20 cellular contexts compared by ENCODE assay signal in the genomic region with DNA sequence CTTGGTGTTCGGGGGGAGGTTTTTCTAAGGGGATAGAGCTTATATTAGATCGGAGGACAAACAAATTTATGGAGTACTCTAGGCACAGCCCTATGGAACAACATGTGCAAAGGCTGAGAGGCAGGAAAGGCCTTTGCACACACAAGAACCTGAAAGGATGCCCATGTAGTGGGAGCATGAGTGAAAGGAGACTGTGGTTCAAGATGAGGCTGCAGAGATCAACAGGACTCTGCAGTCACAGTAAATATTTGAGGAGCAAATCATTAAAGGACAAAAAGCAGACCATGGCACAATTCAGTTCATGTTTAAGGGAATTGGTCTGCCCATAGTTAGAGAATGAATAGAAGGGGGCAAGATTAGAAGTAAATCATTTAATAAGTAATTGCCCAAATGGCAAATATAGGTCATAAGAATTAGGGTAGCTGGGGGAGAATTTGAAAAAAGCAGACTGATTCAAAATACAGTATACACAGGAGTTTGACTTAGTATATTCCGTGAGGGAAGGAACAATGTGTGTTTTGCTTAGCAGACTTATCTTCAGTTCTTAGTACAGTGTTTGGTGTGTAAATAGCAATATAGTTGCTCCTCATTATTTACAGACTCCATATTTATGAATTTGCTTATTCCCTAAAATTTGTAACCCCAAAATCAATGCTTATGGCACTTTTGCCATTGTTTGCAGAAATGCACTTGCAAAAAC.
DNase-seq lines count a peak whose midpoint lies in the region; ATAC-seq, FAIRE-seq and TF ChIP-seq lines count a peak whose summit lies in the region.
"Had no signal": no experiment of that assay in that cellular context is flagged by ENCODE, and none has a peak within 500 bp of the region (broad histone marks: within the 10 kb centered on the region; RNA-seq: fewer than 3 reads in every experiment).

No MANE protein-coding gene starts in this region.

- peaks cover 0 to 25% (median 16%) of the 10 kb centered on the region in 4 donors for H3K4me1 ChIP-seq in liver (ENCODE audit: control insufficient read depth in 4 of 4, insufficient read depth in 4 of 4, low read length in 3 of 4)
- H3K4me1 ChIP-seq in HepG2 (ENCODE audit: insufficient read depth, low read length), result no peaks in the 10 kb centered on the region
- H3K4me1 ChIP-seq in prostate gland (replicated peaks), result no peaks in the 10 kb centered on the region
- H3K4me1 ChIP-seq: BLaER1, Caco-2 had no signal

- H3K27me3 ChIP-seq in liver (ENCODE audit: control insufficient read depth in 4 of 4, insufficient read depth in 4 of 4, low read length in 3 of 4), result no peaks in the 10 kb centered on the region
- no peaks in the 10 kb centered on the region for H3K27me3 ChIP-seq in HepG2 (ENCODE audit: control insufficient read depth in 1 of 2, insufficient read depth in 2 of 2, low read length in 2 of 2)
- H3K27me3 ChIP-seq in prostate gland (replicated peaks; ENCODE audit: insufficient read depth), result peaks cover 5% of the 10 kb centered on the region
- H3K27me3 ChIP-seq: BLaER1 had no signal

- in situ Hi-C loops in HepG2 (cut with HindIII; ENCODE audit: extremely low pct_ligation_motif_present, low pct_unique_long_range_greater_than_20kb), result no loop called here

- no peak overlapping the region for H2AFZ ChIP-seq in HepG2 (ENCODE audit: low read length)

- no peak for FAIRE-seq in HepG2 (lab: Jason Lieb, UNC)
- FAIRE-seq: A204.1, G401.6, GM12892, H54 had no signal

- no peak overlapping the region for H3K4me3 ChIP-seq in liver (ENCODE audit: low read depth in 1 of 3, low read length in 3 of 3)
- no peak overlapping the region for H3K4me3 ChIP-seq in HepG2 (replicated peaks in 1 of 3; ENCODE audit: insufficient read depth in 1 of 3, low read depth in 2 of 3, low read length in 3 of 3)
- no peak overlapping the region for H3K4me3 ChIP-seq in prostate gland
- H3K4me3 ChIP-seq: BLaER1, HAP-1 had no signal

- BruUV-seq in HepG2 (replicated peaks; lab: Mats Ljungman, UMichigan), result no TSS peak

- POLR2A ChIA-PET in HepG2 (lab: Yijun Ruan, JAX), result no interaction called here

- ATAC-seq in HepG2 (no peak), left lobe of liver (peak; percentile 90), GM18520 (IDR thresholded peaks at IDR 0.05; ENCODE audit: unreplicated experiment) (no peak), GM19397 (IDR thresholded peaks at IDR 0.05; ENCODE audit: unreplicated experiment) (no peak)
- ATAC-seq: CD8-positive, alpha-beta T cell had no signal

- 35% methylated on average over 3 of the region's 3 CpGs for WGBS in liver
- 3% methylated on average over 3 of the region's 3 CpGs for WGBS in HepG2 (ENCODE audit: low lambda C conversion rate)
- 48% methylated on average over 3 of the region's 3 CpGs for WGBS in prostate gland

- no peak overlapping the region for H3K4me2 ChIP-seq in HepG2 (ENCODE audit: low read depth, low read length)
- H3K4me2 ChIP-seq: BLaER1 had no signal

- peak; percentile 19 to 37 for TF ChIP-seq RAD21 in liver (IDR thresholded peaks at IDR 0.05)
- TF ChIP-seq RAD21 in HepG2 (CRISPR knock-in tag; IDR thresholded peaks at IDR 0.05), result no peak

- no peaks in the 10 kb centered on the region for H3K9me3 ChIP-seq in liver (ENCODE audit: control insufficient read depth in 4 of 4, low read length in 3 of 4)
- no peaks in the 10 kb centered on the region for H3K9me3 ChIP-seq in HepG2 (ENCODE audit: low read length)
- no peaks in the 10 kb centered on the region for H3K9me3 ChIP-seq in prostate gland
- H3K9me3 ChIP-seq: BLaER1, Caco-2, HAP-1 had no signal

- intact Hi-C loops in HepG2 (cut with micrococcal nuclease; ENCODE audit: unreplicated experiment), result no loop called here
- intact Hi-C loops in prostate gland (cut with DNase I), result no loop called here

- H3K27ac ChIP-seq in liver (ENCODE audit: low read depth in 1 of 2, low read length in 2 of 2), result peak overlapping the region; percentile 6 to 42
- no peak overlapping the region for H3K27ac ChIP-seq in HepG2 (ENCODE audit: extremely low read length, insufficient read depth, low read length)
- no peak overlapping the region for H3K27ac ChIP-seq in prostate gland
- H3K27ac ChIP-seq: 22Rv1, BLaER1, C4-2B had no signal

- H4K20me1 ChIP-seq in HepG2 (ENCODE audit: insufficient read depth, low read length), result no peaks in the 10 kb centered on the region
- H4K20me1 ChIP-seq: BLaER1 had no signal

- CTCF ChIA-PET in HepG2 (lab: Yijun Ruan, JAX; ENCODE audit: low intra/inter-chr PET ratio, low total read pairs), result no interaction called here

- TF ChIP-seq POLR2A in HepG2 (IDR thresholded peaks at IDR 0.05; ENCODE audit: insufficient read depth in 1 of 2, low read depth in 2 of 2, low read length in 2 of 2), result no peak
- TF ChIP-seq POLR2A in prostate gland (IDR thresholded peaks at IDR 0.05), result no peak

- no peak for TF ChIP-seq EP300 in HepG2 (IDR thresholded peaks at IDR 0.05; ENCODE audit: low read depth in 2 of 2, low read length in 2 of 2)
- TF ChIP-seq EP300 in HepG2 (CRISPR knock-in tag; IDR thresholded peaks at IDR 0.05; ENCODE audit: borderline replicate concordance), result no peak

- no peak for TF ChIP-seq CTCF in liver (IDR thresholded peaks at IDR 0.05; ENCODE audit: low read depth, low read length, missing input control)
- TF ChIP-seq CTCF in HepG2 (CRISPR knock-in tag; IDR thresholded peaks at IDR 0.05), result no peak
- TF ChIP-seq CTCF in prostate gland (IDR thresholded peaks at IDR 0.05), result no peak

- H3K36me3 ChIP-seq in liver (ENCODE audit: control insufficient read depth in 4 of 4, insufficient read depth in 3 of 4, low read depth in 1 of 4, low read length in 3 of 4) (no peaks in the 10 kb centered on the region), HepG2 (replicated peaks in 1 of 2; ENCODE audit: control insufficient read depth in 1 of 2, insufficient read depth in 2 of 2, low read length in 2 of 2) (no peaks in the 10 kb centered on the region), prostate gland (no peaks in the 10 kb centered on the region)
- H3K36me3 ChIP-seq: BLaER1, HAP-1 had no signal

- no peaks in the 10 kb centered on the region for H3K79me2 ChIP-seq in HepG2 (ENCODE audit: insufficient read depth, low read length)

- DNase-seq in HepG2 (ENCODE audit: low spot score), result no peak
- DNase-seq in left lobe of liver (ENCODE audit: low spot score), result peak; percentile 48
- DNase-seq in prostate gland (ENCODE audit: low spot score), result peak; percentile 11
- DNase-seq: Caco-2; CD4-positive, CD25-positive, alpha-beta regulatory T cell; CD8-positive, alpha-beta T cell; DMS153; DND-41; HFFc6 had no signal

- no peak overlapping the region for H3K9ac ChIP-seq in liver (ENCODE audit: low read depth in 1 of 2, low read length in 2 of 2)
- H3K9ac ChIP-seq in HepG2 (ENCODE audit: insufficient read depth, low read depth, low read length), result no peak overlapping the region
- H3K9ac ChIP-seq: BLaER1 had no signal

TF ChIP-seq in liver, 16 proteins besides CTCF, POLR2A, EP300 and RAD21 (continues in another document):
- TF ChIP-seq NR2F2 (IDR thresholded peaks at IDR 0.05), result no peak
- peak; percentile 16 for TF ChIP-seq HNF4G (IDR thresholded peaks at IDR 0.05)
- TF ChIP-seq REST (IDR thresholded peaks at IDR 0.05), result no peak

TF ChIP-seq in HepG2, 621 proteins besides CTCF, POLR2A, EP300 and RAD21:
- TF ChIP-seq ZNF362 (CRISPR knock-in tag; IDR thresholded peaks at IDR 0.05; ENCODE audit: borderline replicate concordance), result no peak
- TF ChIP-seq JDP2 (CRISPR knock-in tag; IDR thresholded peaks at IDR 0.05; ENCODE audit: borderline replicate concordance), result no peak

Comparison
In these comparisons a context has a peak if more than half of its experiments do, and no peak if none do; other contexts are left out.
1. H3K27ac ChIP-seq: peak in liver (2 of 2); none in HepG2 (single experiment) and prostate gland (0 of 2).